Comparison of ENCODE assay signal across 24 cellular contexts in the genomic region with DNA sequence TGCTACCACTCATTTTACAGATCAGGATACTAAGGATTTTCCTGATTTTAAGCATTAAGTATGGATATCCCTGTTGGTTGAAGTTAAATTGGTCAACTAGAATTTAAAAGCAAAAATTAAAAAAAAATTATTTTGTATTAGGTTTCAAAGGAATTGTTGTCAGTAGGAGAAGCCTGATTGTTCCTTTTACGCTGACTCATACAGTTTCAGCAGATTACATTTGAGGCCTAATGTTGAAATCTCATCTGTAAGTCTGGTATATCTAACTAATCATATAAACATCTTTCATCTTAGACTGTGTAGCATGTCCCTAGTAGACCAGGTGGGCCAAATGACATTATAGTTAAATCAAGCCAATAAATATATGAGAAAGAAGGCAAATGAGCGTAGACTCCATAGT.
"Had no signal": no experiment of that assay in that cellular context is flagged by ENCODE, and none has a peak within 500 bp of the region (broad histone marks: within the 10 kb centered on the region; RNA-seq: fewer than 3 reads in every experiment).

No MANE protein-coding gene starts in this region.

- H3K27ac ChIP-seq: heart right ventricle, left ventricle myocardium inferior, neutrophil, ovary, prostate gland, thoracic aorta, upper lobe of left lung had no signal

- FAIRE-seq: TTC549 had no signal

- H3K27me3 ChIP-seq: heart right ventricle, neutrophil, ovary, upper lobe of left lung had no signal

- H3K4me1 ChIP-seq: prostate gland had no signal

- DNase-seq: activated CD4-positive, alpha-beta T cell treated with anti-CD3 and anti-CD28 coated beads for 1 hour; activated CD4-positive, alpha-beta T cell treated with anti-CD3 and anti-CD28 coated beads, Interleukin-2, amount 50 U/mL, for 4 hours; activated CD8-positive, alpha-beta memory T cell treated with anti-CD3 and anti-CD28 coated beads for 24 hours; activated CD8-positive, alpha-beta memory T cell treated with anti-CD3 and anti-CD28 coated beads, Interleukin-2, amount 50 U/mL, for 4 hours; activated naive CD4-positive, alpha-beta T cell treated with Interleukin-2 at 50 U/mL for 16 hours; activated naive CD8-positive, alpha-beta T cell treated with anti-CD3 and anti-CD28 coated beads for 36 hours; activated T-cell treated with anti-CD3 and anti-CD28 coated beads, Interleukin-2, amount 50 U/mL, for 24 hours; amniotic stem cell; cerebellar nuclear complex; cortex of kidney; endodermal cell; foreskin fibroblast; heart right ventricle; immature natural killer cell; left ventricle myocardium inferior; ovary; stimulated activated CD4-positive, alpha-beta T cell treated with anti-CD3 and anti-CD28 coated beads, Interleukin-4, amount 100 ng/mL, for 24 hours; stimulated activated naive CD4-positive, alpha-beta T cell treated with Interleukin-2 at 50 U/mL for 16 hours; T-helper 1 cell; upper lobe of left lung had no signal

- H3K36me3 ChIP-seq: heart right ventricle, left ventricle myocardium inferior, neutrophil, ovary, prostate gland, thoracic aorta, upper lobe of left lung had no signal

- H3K9me3 ChIP-seq: heart right ventricle, left ventricle myocardium inferior, neutrophil, ovary, prostate gland, thoracic aorta, upper lobe of left lung had no signal

- ATAC-seq: heart right ventricle had no signal

- H3K4me3 ChIP-seq: heart right ventricle, left ventricle myocardium inferior, ovary, prostate gland, thoracic aorta, upper lobe of left lung had no signal
